Comparison of ENCODE assay signal across 8 cellular contexts in the genomic region with DNA sequence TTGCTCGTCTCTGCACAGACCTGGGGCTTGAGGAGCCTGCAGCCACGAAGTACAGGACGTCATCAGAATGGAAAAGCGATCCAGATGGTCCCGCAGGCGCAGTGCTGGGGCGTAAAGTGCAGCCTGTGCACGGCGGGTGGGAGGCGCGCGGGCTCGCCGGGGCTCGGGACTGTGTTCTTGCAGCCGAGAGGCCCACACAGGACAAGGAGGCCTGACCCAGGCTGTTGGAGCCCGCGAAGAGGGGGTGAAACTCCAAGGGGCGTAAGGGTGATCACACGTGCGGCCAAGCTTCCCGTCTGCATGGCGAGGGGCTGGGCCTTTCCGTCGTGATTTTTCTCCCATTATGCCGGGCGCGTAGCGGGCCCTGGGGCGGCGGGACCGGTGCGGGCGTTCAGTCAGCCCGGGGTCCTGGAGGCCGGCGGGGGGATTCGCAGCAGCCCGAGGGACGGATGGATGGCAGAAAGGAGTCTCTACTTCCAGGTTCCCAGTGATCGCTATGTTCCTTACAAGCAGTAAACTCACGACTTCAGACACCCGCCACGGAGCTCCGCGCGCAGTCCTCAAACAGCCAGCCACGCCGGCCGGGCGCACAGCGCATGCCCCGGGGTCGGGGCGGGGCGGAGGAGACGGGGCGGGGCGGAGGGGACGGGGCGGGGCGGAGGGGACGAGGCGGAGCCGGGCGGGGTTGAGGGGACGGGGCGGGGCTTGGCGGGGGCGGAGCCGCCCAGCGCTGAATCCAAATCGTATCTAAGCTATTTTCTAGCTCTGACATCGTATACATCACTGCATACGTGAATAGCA.
DNase-seq lines count a peak whose midpoint lies in the region; ATAC-seq and TF ChIP-seq lines count a peak whose summit lies in the region.

No MANE protein-coding gene starts in this region.

- no peak for TF ChIP-seq CTCF in lower lobe of right lung (IDR thresholded peaks at IDR 0.05)

- POLR2A ChIA-PET in activated CD4-positive, alpha-beta memory T cell treated with anti-CD3 and anti-CD28 coated beads for 36 hours (lab: Charles Lee): interaction anchor here (0.9 to 1.9 kb wide), 3 partner anchors 19 to 275 kb away, joined by 3 to 5 read pairs (median 4); no protein-coding TSS in a partner anchor

- CTCF ChIA-PET in activated CD4-positive, alpha-beta memory T cell treated with anti-CD3 and anti-CD28 coated beads for 36 hours (lab: Charles Lee): interaction anchor here (1.5 to 2.1 kb wide), 2 partner anchors 38 to 94 kb away, joined by 5 to 6 read pairs; no protein-coding TSS in a partner anchor

- peaks cover 20% of the 10 kb centered on the region for H3K36me3 Mint-ChIP-seq in activated CD4-positive, alpha-beta memory T cell treated with anti-CD3 and anti-CD28 coated beads for 36 hours

- H3K4me3 Mint-ChIP-seq in activated CD4-positive, alpha-beta memory T cell treated with anti-CD3 and anti-CD28 coated beads for 36 hours: peak overlapping the region; percentile 88

- H3K4me1 Mint-ChIP-seq in activated CD4-positive, alpha-beta memory T cell treated with anti-CD3 and anti-CD28 coated beads for 36 hours (ENCODE audit: low read depth): peaks cover 29% of the 10 kb centered on the region

- H3K4me3 ChIP-seq in duodenal mucosa (ENCODE audit: low read depth in 1 of 2, low read length in 2 of 2) (peak overlapping the region; percentile 73 to 79), lower lobe of right lung (peak overlapping the region; percentile 77)

- H3K4me1 ChIP-seq in duodenal mucosa (ENCODE audit: control insufficient read depth in 1 of 2, insufficient read depth in 2 of 2, low read length in 2 of 2) (peaks cover 3 to 11% of the 10 kb centered on the region in 2 donors), lower lobe of right lung (peaks cover 28% of the 10 kb centered on the region)

- H3K36me3 ChIP-seq in duodenal mucosa (ENCODE audit: control insufficient read depth in 1 of 2, insufficient read depth in 2 of 2, low read length in 2 of 2): no peaks in the 10 kb centered on the region
- H3K36me3 ChIP-seq in lower lobe of right lung: no peaks in the 10 kb centered on the region

- no peaks in the 10 kb centered on the region for H3K9me3 ChIP-seq in duodenal mucosa (ENCODE audit: control insufficient read depth in 1 of 2, low read length in 2 of 2)
- H3K9me3 ChIP-seq in lower lobe of right lung: no peaks in the 10 kb centered on the region

- H3K27ac Mint-ChIP-seq in activated CD4-positive, alpha-beta memory T cell treated with anti-CD3 and anti-CD28 coated beads for 36 hours: peak overlapping the region; percentile 66

- ATAC-seq in HG02678 (IDR thresholded peaks at IDR 0.05; ENCODE audit: unreplicated experiment): peak; percentile 59
- peak; percentile 99 to 100 for ATAC-seq in lower lobe of right lung
- no peak for ATAC-seq in HG03469 (IDR thresholded peaks at IDR 0.05; ENCODE audit: unreplicated experiment)

- peaks cover 11% of the 10 kb centered on the region for H3K9me3 Mint-ChIP-seq in activated CD4-positive, alpha-beta memory T cell treated with anti-CD3 and anti-CD28 coated beads for 36 hours

- DNase-seq in DMS 273 (lab: John Stamatoyannopoulos, UW; ENCODE audit: unreplicated experiment) (peak; percentile 89), NCI-H524 (lab: John Stamatoyannopoulos, UW) (peak; percentile 79 to 91), lower lobe of right lung (peak; percentile 85)
- peak; percentile 86 for DNase-seq in activated CD4-positive, alpha-beta memory T cell treated with anti-CD3 and anti-CD28 coated beads for 36 hours
- DNase-seq in stimulated activated CD4-positive, alpha-beta T cell treated with anti-CD3 and anti-CD28 coated beads, Interleukin-4, amount 100 ng/mL, for 4 hours: peak; percentile 75 to 85

- H3K27me3 ChIP-seq in duodenal mucosa (ENCODE audit: control insufficient read depth in 1 of 2, insufficient read depth in 2 of 2, low read length in 2 of 2) (peaks cover 3 to 9% of the 10 kb centered on the region in 2 donors), lower lobe of right lung (ENCODE audit: low read depth) (peaks cover 3% of the 10 kb centered on the region)

- peak overlapping the region; percentile 51 to 66 for H3K9ac ChIP-seq in duodenal mucosa (ENCODE audit: low read depth in 1 of 2, low read length in 2 of 2)

- H3K27ac ChIP-seq in duodenal mucosa (ENCODE audit: low read depth, low read length): peak overlapping the region; percentile 43
- peak overlapping the region; percentile 80 for H3K27ac ChIP-seq in lower lobe of right lung

- intact Hi-C loops in activated CD4-positive, alpha-beta memory T cell treated with anti-CD3 and anti-CD28 coated beads for 36 hours (cut with micrococcal nuclease): loop anchor here (5.0 kb wide), 1 partner anchor 264 kb away; no protein-coding TSS in a partner anchor
- intact Hi-C loops in lower lobe of right lung (cut with DNase I): no loop called here

- H3K27me3 Mint-ChIP-seq in activated CD4-positive, alpha-beta memory T cell treated with anti-CD3 and anti-CD28 coated beads for 36 hours: peaks cover 13% of the 10 kb centered on the region
